ENCODE assay signal across 24 cellular contexts in genomic region chr7:3738964-3739363, GRCh38.
DNase-seq lines count a peak whose midpoint lies in the region; ATAC-seq and TF ChIP-seq lines count a peak whose summit lies in the region.
"Had no signal": no experiment of that assay in that cellular context is flagged by ENCODE, and none has a peak within 500 bp of the region (broad histone marks: within the 10 kb centered on the region; RNA-seq: fewer than 3 reads in every experiment).

No MANE protein-coding gene starts in this region.

- no peak overlapping the region for H3K27ac Mint-ChIP-seq in WTC11
- no peak overlapping the region for H3K27ac Mint-ChIP-seq in activated CD4-positive, alpha-beta memory T cell treated with anti-CD3 and anti-CD28 coated beads for 36 hours
- H3K27ac Mint-ChIP-seq: CD8-positive, alpha-beta T cell; T-cell had no signal

- no peaks in the 10 kb centered on the region for H3K36me3 ChIP-seq in HCT116 (ENCODE audit: control insufficient read depth in 1 of 2, insufficient read depth in 2 of 2, low read length in 2 of 2)
- H3K36me3 ChIP-seq: HAP-1 had no signal

- CTCF ChIA-PET in HCT116 (lab: Charles Lee): no interaction called here
- CTCF ChIA-PET in WTC11 (lab: Charles Lee): no interaction called here
- CTCF ChIA-PET in activated CD4-positive, alpha-beta memory T cell treated with anti-CD3 and anti-CD28 coated beads for 36 hours (lab: Charles Lee): no interaction called here

- intact Hi-C loops in HCT116 (cut with micrococcal nuclease): no loop called here
- intact Hi-C loops in activated CD4-positive, alpha-beta memory T cell treated with anti-CD3 and anti-CD28 coated beads for 36 hours (cut with micrococcal nuclease): no loop called here

- no peak overlapping the region for H3K9ac ChIP-seq in HCT116 (ENCODE audit: low read length)
- H3K9ac ChIP-seq: GM23248 had no signal

- peaks cover 4% of the 10 kb centered on the region; the same call in 1 of the 2 replicates for H3K4me1 Mint-ChIP-seq in WTC11
- no peaks in the 10 kb centered on the region for H3K4me1 Mint-ChIP-seq in activated CD4-positive, alpha-beta memory T cell treated with anti-CD3 and anti-CD28 coated beads for 36 hours (ENCODE audit: low read depth)
- H3K4me1 Mint-ChIP-seq: T-cell had no signal

- H3K4me3 Mint-ChIP-seq in WTC11: no peak overlapping the region
- H3K4me3 Mint-ChIP-seq in activated CD4-positive, alpha-beta memory T cell treated with anti-CD3 and anti-CD28 coated beads for 36 hours: no peak overlapping the region
- H3K4me3 Mint-ChIP-seq: CD8-positive, alpha-beta T cell; T-cell had no signal

- no peaks in the 10 kb centered on the region for H4K20me1 ChIP-seq in HCT116 (ENCODE audit: insufficient read depth)

- H3K4me1 ChIP-seq in HCT116 (ENCODE audit: control insufficient read depth in 1 of 2, insufficient read depth in 2 of 2, low read length in 2 of 2): no peaks in the 10 kb centered on the region
- H3K4me1 ChIP-seq: HAP-1 had no signal

- TF ChIP-seq CTCF in HCT116 (IDR thresholded peaks at IDR 0.05 in 2 of 3, conservative IDR thresholded peaks at IDR 0.05 in 1 of 3; ENCODE audit: borderline replicate concordance in 1 of 3, insufficient read depth in 1 of 3, low read depth in 2 of 3, low read length in 2 of 3) (no peak), WTC11 (IDR thresholded peaks at IDR 0.05) (no peak)

- H3K4me3 ChIP-seq in HCT116 (replicated peaks in 1 of 2; ENCODE audit: low read depth in 1 of 2, low read length in 2 of 2): no peak overlapping the region
- H3K4me3 ChIP-seq: GM23248, HAP-1 had no signal

- RAD21 ChIA-PET in HCT116 (lab: Charles Lee; ENCODE audit: low non-redundant PET in 1 of 2, low total read pairs in 2 of 2, uncharacterized antibody in 2 of 2, unreplicated experiment in 2 of 2): no interaction called here

- no peak for TF ChIP-seq RAD21 in HCT116 (IDR thresholded peaks at IDR 0.05; ENCODE audit: low read depth)

- no peak for TF ChIP-seq POLR2A in HCT116 (IDR thresholded peaks at IDR 0.05; ENCODE audit: borderline replicate concordance, extremely low read depth, insufficient read depth, insufficient read length)

- peaks cover 17% of the 10 kb centered on the region for H3K36me3 Mint-ChIP-seq in WTC11
- no peaks in the 10 kb centered on the region for H3K36me3 Mint-ChIP-seq in activated CD4-positive, alpha-beta memory T cell treated with anti-CD3 and anti-CD28 coated beads for 36 hours
- H3K36me3 Mint-ChIP-seq: CD8-positive, alpha-beta T cell; T-cell had no signal

- no peaks in the 10 kb centered on the region for H3K27me3 Mint-ChIP-seq in WTC11 (ENCODE audit: low read depth)
- peaks cover 7% of the 10 kb centered on the region for H3K27me3 Mint-ChIP-seq in activated CD4-positive, alpha-beta memory T cell treated with anti-CD3 and anti-CD28 coated beads for 36 hours

- ATAC-seq in HCT116 (no peak), WTC11 (no peak), HG03432 (IDR thresholded peaks at IDR 0.05; ENCODE audit: unreplicated experiment) (no peak), esophagus mucosa (no peak)
- ATAC-seq: CD8-positive, alpha-beta T cell; SK-N-SH treated with all-trans-retinoic acid at 6 μM for 48 hours; T-cell had no signal

- POLR2A ChIA-PET in HCT116 (lab: Charles Lee): no interaction called here
- POLR2A ChIA-PET in WTC11 (lab: Charles Lee): no interaction called here
- POLR2A ChIA-PET in activated CD4-positive, alpha-beta memory T cell treated with anti-CD3 and anti-CD28 coated beads for 36 hours (lab: Charles Lee): no interaction called here

- DNase-seq in NCI-H1092 treated with DMSO at 0.1 percent for 48 hours (lab: John Stamatoyannopoulos, UW): peak; percentile 6
- DNase-seq in NCI-H1092 (lab: John Stamatoyannopoulos, UW): no peak
- DNase-seq in HCT116 (ENCODE audit: low read depth, low spot score): no peak
- DNase-seq in WTC11 (ENCODE audit: low spot score): no peak
- DNase-seq in left kidney (ENCODE audit: low read depth, low spot score): peak; percentile 6
- no peak for DNase-seq in activated CD4-positive, alpha-beta memory T cell treated with anti-CD3 and anti-CD28 coated beads for 36 hours
- DNase-seq: 8988T; AML-193; C1 segment of cervical spinal cord; Calu3; CD8-positive, alpha-beta T cell; DMS153; GM23248; IMR-90; NCI-H1048; NCI-H146; NCI-H2029 treated with DMSO at 0.1 percent for 48 hours; NCI-H510A; NK-92 treated with Interleukin-12 subunit alpha and Interleukin-12 subunit beta, amount 100 ng/mL, for 24 hours; T-cell had no signal

- H3K9me3 Mint-ChIP-seq in WTC11: peaks cover 32% of the 10 kb centered on the region
- peaks cover 16% of the 10 kb centered on the region for H3K9me3 Mint-ChIP-seq in activated CD4-positive, alpha-beta memory T cell treated with anti-CD3 and anti-CD28 coated beads for 36 hours

- H3K27me3 ChIP-seq in HCT116 (ENCODE audit: insufficient read depth, low read length): no peaks in the 10 kb centered on the region

- H3K27ac ChIP-seq in HCT116 (ENCODE audit: low read depth, low read length): no peak overlapping the region
- H3K27ac ChIP-seq: GM23248 had no signal

- H2AFZ ChIP-seq in HCT116 (ENCODE audit: low read depth, low read length, poor library complexity, severe bottlenecking): no peak overlapping the region
- H2AFZ ChIP-seq: GM23248 had no signal

- H3K79me2 ChIP-seq in HCT116 (ENCODE audit: insufficient read depth, low read length): no peaks in the 10 kb centered on the region

- H3K9me2 ChIP-seq in HCT116 (ENCODE audit: insufficient read depth): no peaks in the 10 kb centered on the region

- no peak overlapping the region for H3K4me2 ChIP-seq in HCT116 (ENCODE audit: low read length)

- no TSS peak for BruUV-seq in HCT116 (replicated peaks; lab: Mats Ljungman, UMichigan)

- peaks cover 0 to 12% of the 10 kb centered on the region in 2 experiments; a peak in 3 of 4 replicates for H3K9me3 ChIP-seq in HCT116 (ENCODE audit: control insufficient read depth in 1 of 2, insufficient read depth in 1 of 2, low read depth in 1 of 2, low read length in 2 of 2)
- H3K9me3 ChIP-seq: HAP-1 had no signal

TF ChIP-seq in HCT116, 20 proteins besides CTCF, POLR2A, EP300 and RAD21:
- TF ChIP-seq CBX3 (IDR thresholded peaks at IDR 0.05; ENCODE audit: low read depth) (0 out of 2 replicates have a peak, but pooled peaks have one; percentile 22), EGR1 (IDR thresholded peaks at IDR 0.05; ENCODE audit: low read depth) (no peak)

TF ChIP-seq in WTC11, 78 proteins besides CTCF, POLR2A, EP300 and RAD21:
- TF ChIP-seq, protein P1, sequence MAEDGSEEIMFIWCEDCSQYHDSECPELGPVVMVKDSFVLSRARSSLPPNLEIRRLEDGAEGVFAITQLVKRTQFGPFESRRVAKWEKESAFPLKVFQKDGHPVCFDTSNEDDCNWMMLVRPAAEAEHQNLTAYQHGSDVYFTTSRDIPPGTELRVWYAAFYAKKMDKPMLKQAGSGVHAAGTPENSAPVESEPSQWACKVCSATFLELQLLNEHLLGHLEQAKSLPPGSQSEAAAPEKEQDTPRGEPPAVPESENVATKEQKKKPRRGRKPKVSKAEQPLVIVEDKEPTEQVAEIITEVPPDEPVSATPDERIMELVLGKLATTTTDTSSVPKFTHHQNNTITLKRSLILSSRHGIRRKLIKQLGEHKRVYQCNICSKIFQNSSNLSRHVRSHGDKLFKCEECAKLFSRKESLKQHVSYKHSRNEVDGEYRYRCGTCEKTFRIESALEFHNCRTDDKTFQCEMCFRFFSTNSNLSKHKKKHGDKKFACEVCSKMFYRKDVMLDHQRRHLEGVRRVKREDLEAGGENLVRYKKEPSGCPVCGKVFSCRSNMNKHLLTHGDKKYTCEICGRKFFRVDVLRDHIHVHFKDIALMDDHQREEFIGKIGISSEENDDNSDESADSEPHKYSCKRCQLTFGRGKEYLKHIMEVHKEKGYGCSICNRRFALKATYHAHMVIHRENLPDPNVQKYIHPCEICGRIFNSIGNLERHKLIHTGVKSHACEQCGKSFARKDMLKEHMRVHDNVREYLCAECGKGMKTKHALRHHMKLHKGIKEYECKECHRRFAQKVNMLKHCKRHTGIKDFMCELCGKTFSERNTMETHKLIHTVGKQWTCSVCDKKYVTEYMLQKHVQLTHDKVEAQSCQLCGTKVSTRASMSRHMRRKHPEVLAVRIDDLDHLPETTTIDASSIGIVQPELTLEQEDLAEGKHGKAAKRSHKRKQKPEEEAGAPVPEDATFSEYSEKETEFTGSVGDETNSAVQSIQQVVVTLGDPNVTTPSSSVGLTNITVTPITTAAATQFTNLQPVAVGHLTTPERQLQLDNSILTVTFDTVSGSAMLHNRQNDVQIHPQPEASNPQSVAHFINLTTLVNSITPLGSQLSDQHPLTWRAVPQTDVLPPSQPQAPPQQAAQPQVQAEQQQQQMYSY (CRISPR knock-in tag; IDR thresholded peaks at IDR 0.05): no peak
- peak; percentile 99 for TF ChIP-seq ZNF317 (CRISPR knock-in tag; IDR thresholded peaks at IDR 0.05; ENCODE audit: borderline replicate concordance, low read depth)
TF ChIP-seq in WTC11: peak in this region for 1.

Comparison
In these comparisons a context has a peak if more than half of its experiments do, and no peak if none do; other contexts are left out.
1. DNase-seq: peak in NCI-H1092 treated with DMSO at 0.1 percent for 48 hours (single experiment) and left kidney (single experiment); none in NCI-H1092 (single experiment), HCT116 (single experiment), WTC11 (single experiment) and activated CD4-positive, alpha-beta memory T cell treated with anti-CD3 and anti-CD28 coated beads for 36 hours (single experiment).